In genomic region chr1:173426057-173426456, GRCh38 we compare ENCODE assay signal across 16 cellular contexts. TPM values are rescaled to one million over a fixed set of nuclear protein-coding genes. Genes with fewer than 3 reads are reported as not detected.
DNase-seq lines count a peak whose midpoint lies in the region; ATAC-seq, FAIRE-seq and TF ChIP-seq lines count a peak whose summit lies in the region.
"Had no signal": no experiment of that assay in that cellular context is flagged by ENCODE, and none has a peak within 500 bp of the region (broad histone marks: within the 10 kb centered on the region; RNA-seq: fewer than 3 reads in every experiment).

No MANE protein-coding gene starts in this region.

- no peak; a peak in 1 of 4 replicates for TF ChIP-seq RAD21 in K562 (CRISPR knock-in tag; conservative IDR thresholded peaks at IDR 0.05 in 1 of 2, IDR thresholded peaks at IDR 0.05 in 1 of 2)

- H3K9ac ChIP-seq in K562 (ENCODE audit: insufficient read depth in 1 of 2, low read depth in 2 of 2, low read length in 2 of 2): peak overlapping the region in 1 of 2 experiments; percentile 31; a peak in 2 of 4 replicates

- H3K4me3 ChIP-seq in K562: no peak overlapping the region

- no peak; the same call in 2 of the 3 replicates for ATAC-seq in K562
- peak; percentile 75 for ATAC-seq in left colon
- no peak for ATAC-seq in HG03442 (IDR thresholded peaks at IDR 0.05; ENCODE audit: unreplicated experiment)
- ATAC-seq in GM19023 (IDR thresholded peaks at IDR 0.05; ENCODE audit: unreplicated experiment): no peak

- H3K36me3 ChIP-seq in K562 (ENCODE audit: control insufficient read depth, insufficient read depth, low read length): no peaks in the 10 kb centered on the region
- H3K36me3 ChIP-seq: BE2C had no signal

- H3K4me2 ChIP-seq in K562 (ENCODE audit: insufficient read depth, low read length): peak overlapping the region; percentile 51

- peak; percentile 47; the same call in 1 of the 2 replicates for TF ChIP-seq EP300 in K562 (IDR thresholded peaks at IDR 0.05; ENCODE audit: low read length)

- H2AFZ ChIP-seq in K562 (ENCODE audit: low read depth, low read length): peak overlapping the region; percentile 75

- no peak for TF ChIP-seq POLR2A in K562 (conservative IDR thresholded peaks at IDR 0.05)

- FAIRE-seq in K562 (lab: Jason Lieb, UNC) (no peak), urothelium cell line (lab: Jason Lieb, UNC) (no peak)
- FAIRE-seq: HTR-8/SVneo had no signal

- no peaks in the 10 kb centered on the region for H3K27me3 ChIP-seq in K562 (ENCODE audit: control insufficient read depth in 2 of 2, insufficient read depth in 2 of 2, low read length in 2 of 2)
- H3K27me3 ChIP-seq: BE2C had no signal

- POLR2A ChIA-PET in K562 (lab: Yijun Ruan, JAX): interaction anchor here (0.8 to 1.7 kb wide), 6 partner anchors 9 to 442 kb away, joined by 3 to 7 read pairs (median 4); partner anchors contain the start of genes CENPL, DARS2, GAS5 and ZBTB37

- no peaks in the 10 kb centered on the region for H4K20me1 ChIP-seq in K562 (replicated peaks; ENCODE audit: control insufficient read depth, insufficient read depth, low read length)

- 4% methylated on average over 5 of the region's 5 CpGs for WGBS in K562 (ENCODE audit: insufficient coverage, low coverage, missing lambda C conversion rate)

- H3K4me1 ChIP-seq in K562 (replicated peaks in 1 of 2; ENCODE audit: control insufficient read depth in 2 of 2, insufficient read depth in 2 of 2, low read length in 2 of 2): peaks cover 22 to 80% of the 10 kb centered on the region in 2 experiments; a peak in 4 of 5 replicates
- H3K4me1 ChIP-seq: BE2C had no signal

- no peaks in the 10 kb centered on the region for H3K9me3 ChIP-seq in K562 (replicated peaks; ENCODE audit: control insufficient read depth, insufficient read depth, low read depth, low read length)
- H3K9me3 ChIP-seq: BE2C had no signal

- H3K9me1 ChIP-seq in K562 (ENCODE audit: control insufficient read depth, insufficient read depth, low read length): no peaks in the 10 kb centered on the region

- in situ Hi-C loops in K562 (cut with MboI): no loop called here

- peak overlapping the region; percentile 57; the same call in 2 of the 3 replicates for H3K27ac ChIP-seq in K562 (ENCODE audit: extremely low read depth, low read depth, low read length)

- DNase-seq in OCI-M2 (lab: John Stamatoyannopoulos, UW; ENCODE audit: unreplicated experiment) (peak; percentile 30), K562 (ENCODE audit: extremely low read depth in 1 of 4, low spot score in 3 of 4) (peak in 2 of 4 experiments; percentile 33 to 69), left colon (peak; percentile 61 to 72), urothelium cell line (ENCODE audit: low spot score) (no peak), NCI-H1436 treated with DMSO at 0.1 percent for 48 hours (lab: John Stamatoyannopoulos, UW) (no peak)
- DNase-seq: BE2C; CD4-positive, alpha-beta memory T cell; DND-41; NCI-H1105 treated with DMSO at 0.1 percent for 48 hours; NCI-H187 treated with DMSO at 0.1 percent for 48 hours; NCI-H446 treated with DMSO at 0.1 percent for 48 hours; NCI-H748 treated with DMSO at 0.1 percent for 48 hours; SW 1271 had no signal

- BruUV-seq in K562 (replicated peaks; lab: Mats Ljungman, UMichigan): no TSS peak

- no peak for TF ChIP-seq CTCF in K562 (IDR thresholded peaks at IDR 0.05 in 2 of 3, conservative IDR thresholded peaks at IDR 0.05 in 1 of 3; ENCODE audit: insufficient read depth in 2 of 3, low read depth in 1 of 3, low read length in 3 of 3)

- CTCF ChIA-PET in K562 (lab: Yijun Ruan, JAX; ENCODE audit: low intra/inter-chr PET ratio): no interaction called here

- no peaks in the 10 kb centered on the region for H3K79me2 ChIP-seq in K562 (ENCODE audit: control insufficient read depth, insufficient read depth, low read length)

- intact Hi-C loops in K562 (cut with micrococcal nuclease): no loop called here
- intact Hi-C loops in left colon (cut with DNase I, micrococcal nuclease): no loop called here

TF ChIP-seq in K562, 482 proteins besides CTCF, POLR2A, EP300 and RAD21 (continues in another document):
- no peak for TF ChIP-seq MNT (conservative IDR thresholded peaks at IDR 0.05)
- peak; percentile 27; the same call in 1 of the 2 replicates for TF ChIP-seq DPF2 (IDR thresholded peaks at IDR 0.05)
- TF ChIP-seq, protein P1, sequence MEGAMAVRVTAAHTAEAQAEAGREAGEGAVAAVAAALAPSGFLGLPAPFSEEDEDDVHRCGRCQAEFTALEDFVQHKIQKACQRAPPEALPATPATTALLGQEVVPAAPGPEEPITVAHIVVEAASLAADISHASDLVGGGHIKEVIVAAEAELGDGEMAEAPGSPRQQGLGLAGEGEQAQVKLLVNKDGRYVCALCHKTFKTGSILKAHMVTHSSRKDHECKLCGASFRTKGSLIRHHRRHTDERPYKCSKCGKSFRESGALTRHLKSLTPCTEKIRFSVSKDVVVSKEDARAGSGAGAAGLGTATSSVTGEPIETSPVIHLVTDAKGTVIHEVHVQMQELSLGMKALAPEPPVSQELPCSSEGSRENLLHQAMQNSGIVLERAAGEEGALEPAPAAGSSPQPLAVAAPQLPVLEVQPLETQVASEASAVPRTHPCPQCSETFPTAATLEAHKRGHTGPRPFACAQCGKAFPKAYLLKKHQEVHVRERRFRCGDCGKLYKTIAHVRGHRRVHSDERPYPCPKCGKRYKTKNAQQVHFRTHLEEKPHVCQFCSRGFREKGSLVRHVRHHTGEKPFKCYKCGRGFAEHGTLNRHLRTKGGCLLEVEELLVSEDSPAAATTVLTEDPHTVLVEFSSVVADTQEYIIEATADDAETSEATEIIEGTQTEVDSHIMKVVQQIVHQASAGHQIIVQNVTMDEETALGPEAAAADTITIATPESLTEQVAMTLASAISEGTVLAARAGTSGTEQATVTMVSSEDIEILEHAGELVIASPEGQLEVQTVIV (CRISPR knock-in tag; IDR thresholded peaks at IDR 0.05; ENCODE audit: borderline replicate concordance): no peak
- TF ChIP-seq ZNF589 (CRISPR knock-in tag; IDR thresholded peaks at IDR 0.05; ENCODE audit: low read depth): no peak
- no peak for TF ChIP-seq ZNF586 (CRISPR knock-in tag; conservative IDR thresholded peaks at IDR 0.05)
- TF ChIP-seq ZBTB11 (CRISPR knock-in tag; IDR thresholded peaks at IDR 0.05): 0 out of 6 replicates have a peak, but pooled peaks of 1 of the 3 experiments have one; percentile 40
- TF ChIP-seq CSDE1 (IDR thresholded peaks at IDR 0.05): no peak
- TF ChIP-seq PML (IDR thresholded peaks at IDR 0.05; ENCODE audit: low read length): no peak
- no peak for TF ChIP-seq FOXP1 (CRISPR knock-in tag; IDR thresholded peaks at IDR 0.05)

RNA-seq across cellular contexts. Expression of gene PRDX6, which starts 51.1 kb away (rescaled TPM):
- 92.6 and 207 TPM in 2 replicates for total RNA-seq in K562 (2011; cell fraction: chromatin; rRNA removed; ENCODE audit: low replicate concordance)
- 94.7 and 99.7 TPM in 2 replicates for total RNA-seq in K562 (2011; cell fraction: nucleolus; rRNA removed)
- total RNA-seq in K562 (2011; cell fraction: nucleoplasm; rRNA removed): 162 and 225 TPM in 2 replicates
- 288 and 356 TPM in 2 replicates for total RNA-seq in K562 (2014; rRNA removed)
- total RNA-seq in K562 (2014; rRNA removed; fragmentation: Illumina TruSeq; extraction: Trizol): 610 and 692 TPM in 2 replicates
- 447 and 473 TPM in 2 replicates for total RNA-seq in K562 (2015; rRNA removed; fragmentation: Illumina TruSeq; extraction: Trizol)
- total RNA-seq in K562 (2021): 540 and 565 TPM in 2 replicates
- 667 and 707 TPM in 2 replicates for polyA plus RNA-seq in K562 (2011; rRNA removed)
- polyA plus RNA-seq in K562 (2011; cell fraction: cytosol; rRNA removed): 284 and 513 TPM in 2 replicates
- polyA plus RNA-seq in K562 (2011; cell fraction: nucleus; rRNA removed): 318 and 427 TPM in 2 replicates
- 371 and 470 TPM in 2 replicates for polyA plus RNA-seq in K562 (2012)
- 636 and 642 TPM in 2 replicates for polyA plus RNA-seq in K562 (2014; fragmentation: Illumina TruSeq; extraction: Trizol)
- 1,000 to 10,000 TPM in 1 of 2 experiments, 100 to 1,000 TPM in 1; 884 to 1,082 TPM for polyA plus RNA-seq in K562 (2014; fragmentation: Nextera tagmentation; extraction: Ambion mirVana)
- 277 and 291 TPM in 2 replicates for polyA plus RNA-seq in K562 (2014; rRNA removed)
- polyA minus RNA-seq in K562 (2011; rRNA and poly(A)+ RNA removed): 909 and 927 TPM in 2 replicates
- 447 and 551 TPM in 2 replicates for polyA minus RNA-seq in K562 (2011; cell fraction: cytosol; rRNA and poly(A)+ RNA removed)
- 125 and 223 TPM in 2 replicates for polyA minus RNA-seq in K562 (2011; cell fraction: nucleus; rRNA and poly(A)+ RNA removed)
- total RNA-seq in left colon: 100 to 1,000 TPM; 680 to 788 TPM

Comparison
In these comparisons a context has a peak if more than half of its experiments do, and no peak if none do; other contexts are left out.
1. DNase-seq: peak in OCI-M2 (single experiment) and left colon (2 of 2); none in urothelium cell line (single experiment) and NCI-H1436 treated with DMSO at 0.1 percent for 48 hours (single experiment).